ENCODE assay signal across 8 cellular contexts in genomic region chr19:35740108-35740422, GRCh38. TPM values are rescaled to one million over a fixed set of nuclear protein-coding genes. Genes with fewer than 3 reads are reported as not detected.
A peak's percentile ranks its signal among the peaks of the same experiment; 100 is the strongest.
DNase-seq lines count a peak whose midpoint lies in the region; ATAC-seq, FAIRE-seq and TF ChIP-seq lines count a peak whose summit lies in the region.

No MANE protein-coding gene starts in this region.

- H2BK12ac ChIP-seq in H1 (ENCODE audit: low read depth, low read length) = no peak overlapping the region
- H2BK12ac ChIP-seq in trophoblast cell (ENCODE audit: low read length) = no peak overlapping the region

- peak overlapping the region in 3 of 4 experiments; percentile 29 to 52 (median 31); a peak in 6 of 7 replicates for H3K9ac ChIP-seq in H1 (replicated peaks in 1 of 4; ENCODE audit: extremely low read depth in 1 of 4, low read depth in 3 of 4, low read length in 3 of 4)
- peak overlapping the region; percentile 74 for H3K9ac ChIP-seq in trophoblast cell (ENCODE audit: low read length)

- H3K9me3 ChIP-seq in H1 (ENCODE audit: insufficient read depth in 2 of 2, low read depth in 1 of 2, low read length in 1 of 2) (no peaks in the 10 kb centered on the region), trophoblast cell (ENCODE audit: insufficient read depth, low read depth, low read length) (peaks cover 3% of the 10 kb centered on the region)

- H3K4me1 ChIP-seq in H1 (replicated peaks in 1 of 4; ENCODE audit: control insufficient read depth in 3 of 4, insufficient read depth in 4 of 4, low read length in 3 of 4) (peaks cover 0 to 6% (median 3%) of the 10 kb centered on the region in 4 experiments; a peak in 3 of 7 replicates), trophoblast cell (ENCODE audit: control insufficient read depth in 1 of 2, insufficient read depth in 2 of 2, low read length in 2 of 2) (peaks cover 9 to 12% of the 10 kb centered on the region in 2 experiments)

- H3K56ac ChIP-seq in H1 (replicated peaks; ENCODE audit: insufficient read length, low read depth, low read length) = no peak overlapping the region

- H3K27ac ChIP-seq in H1 (ENCODE audit: low read depth, low read length) (no peak overlapping the region), trophoblast cell (ENCODE audit: low read depth, low read length) (peak overlapping the region; percentile 44)

- peaks cover 52% of the 10 kb centered on the region for H3K36me3 Mint-ChIP-seq in activated CD4-positive, alpha-beta T cell treated with anti-CD3 and anti-CD28 coated beads for 36 hours (ENCODE audit: low read depth)

- H3K79me1 ChIP-seq in H1 (ENCODE audit: low read depth, low read length) (no peaks in the 10 kb centered on the region; the same call in 1 of the 2 replicates), trophoblast cell (ENCODE audit: low read length) (peaks cover 2% of the 10 kb centered on the region)

- H3K4me3 Mint-ChIP-seq in activated CD4-positive, alpha-beta T cell treated with anti-CD3 and anti-CD28 coated beads for 36 hours = peak overlapping the region; percentile 82

- H3K14ac ChIP-seq in H1 (ENCODE audit: insufficient read length) (no peak overlapping the region), trophoblast cell (ENCODE audit: low read length) (no peak overlapping the region)

- no peak for TF ChIP-seq EP300 in H1 (IDR thresholded peaks at IDR 0.05; ENCODE audit: borderline replicate concordance in 1 of 2, low read depth in 2 of 2, low read length in 2 of 2)

- no peak overlapping the region for H3K27ac Mint-ChIP-seq in activated CD4-positive, alpha-beta T cell treated with anti-CD3 and anti-CD28 coated beads for 36 hours

- H3K36me3 ChIP-seq in H1 (ENCODE audit: control insufficient read depth in 2 of 4, insufficient read depth in 4 of 4, low read length in 3 of 4) (peaks cover 11 to 21% (median 17%) of the 10 kb centered on the region in 4 experiments; a peak in 6 of 8 replicates), trophoblast cell (ENCODE audit: control insufficient read depth in 1 of 2, insufficient read depth in 2 of 2, low read length in 2 of 2) (peaks cover 38 to 40% of the 10 kb centered on the region in 2 experiments)

- peaks cover 0 to 9% of the 10 kb centered on the region in 2 experiments for H4K20me1 ChIP-seq in H1 (replicated peaks in 1 of 2; ENCODE audit: control insufficient read depth in 1 of 2, insufficient read depth in 2 of 2, low read length in 2 of 2)

- no peak overlapping the region for H4K91ac ChIP-seq in H1 (replicated peaks; ENCODE audit: insufficient read length, low read length)
- H4K91ac ChIP-seq in trophoblast cell (ENCODE audit: low read depth, low read length) = no peak overlapping the region

- H3K4me1 Mint-ChIP-seq in activated CD4-positive, alpha-beta T cell treated with anti-CD3 and anti-CD28 coated beads for 36 hours = peaks cover 26% of the 10 kb centered on the region

- DNase-seq in activated CD4-positive, alpha-beta T cell treated with anti-CD3 and anti-CD28 coated beads for 36 hours = no peak
- DNase-seq in activated CD4-positive, alpha-beta T cell treated with anti-CD3 and anti-CD28 coated beads, Interleukin-2, amount 50 U/mL, for 1 hour = no peak
- DNase-seq in LNCaP clone FGC (ENCODE audit: low read depth) (no peak), H1 (ENCODE audit: low read depth in 1 of 2, low spot score in 2 of 2) (no peak), trophoblast cell (no peak), NCI-H1048 (lab: John Stamatoyannopoulos, UW) (no peak), NCI-H748 treated with DMSO at 0.1 percent for 48 hours (lab: John Stamatoyannopoulos, UW) (no peak)
- DNase-seq in stimulated activated CD4-positive, alpha-beta T cell treated with anti-CD3 and anti-CD28 coated beads, Interleukin-4, amount 100 ng/mL, for 24 hours = no peak

- ATAC-seq in activated CD4-positive, alpha-beta T cell treated with anti-CD3 and anti-CD28 coated beads for 36 hours = peak; percentile 1

- H3K4ac ChIP-seq in H1 (replicated peaks; ENCODE audit: insufficient read length, low read depth, low read length) = no peak overlapping the region
- H3K4ac ChIP-seq in trophoblast cell (ENCODE audit: low read depth, low read length) = no peak overlapping the region

- H3K79me2 ChIP-seq in H1 (ENCODE audit: control insufficient read depth in 1 of 2, insufficient read depth in 2 of 2, low read length in 2 of 2) (no peaks in the 10 kb centered on the region), trophoblast cell (ENCODE audit: control insufficient read depth, insufficient read depth, low read length, poor library complexity) (no peaks in the 10 kb centered on the region)

- CTCF ChIA-PET in activated CD4-positive, alpha-beta T cell treated with anti-CD3 and anti-CD28 coated beads for 36 hours (lab: Charles Lee) = interaction anchor here (0.6 to 2.2 kb wide), 8 partner anchors 9 to 274 kb away, joined by 3 to 14 read pairs (median 3); partner anchors contain the start of genes ALKBH6 and HAUS5
- CTCF ChIA-PET in H1 (lab: Charles Lee; ENCODE audit: partially characterized antibody) = interaction anchor here (0.7 to 8.9 kb wide), 11 partner anchors 10 to 138 kb away, joined by 3 to 80 read pairs (median 4); no protein-coding TSS in a partner anchor

- no peak for TF ChIP-seq CTCF in LNCaP clone FGC (IDR thresholded peaks at IDR 0.05; ENCODE audit: control insufficient read depth, extremely low read depth, insufficient read depth)
- TF ChIP-seq CTCF in H1 (IDR thresholded peaks at IDR 0.05; ENCODE audit: control extremely low read depth in 1 of 3, insufficient read depth in 1 of 3, low read depth in 1 of 3, low read length in 3 of 3) = no peak

- peaks cover 14% of the 10 kb centered on the region; the same call in 1 of the 2 replicates for H3K23me2 ChIP-seq in H1 (ENCODE audit: low read depth, low read length)

- no peak overlapping the region for H2BK120ac ChIP-seq in H1 (replicated peaks; ENCODE audit: low read depth, low read length)
- H2BK120ac ChIP-seq in trophoblast cell (ENCODE audit: insufficient read depth, low read length, poor library complexity) = no peak overlapping the region

- intact Hi-C loops in activated CD4-positive, alpha-beta T cell treated with anti-CD3 and anti-CD28 coated beads for 36 hours (cut with DNase I, micrococcal nuclease) = loop anchor here (1.0 to 10.0 kb wide), 14 partner anchors 18 to 595 kb away; partner anchors contain the start of genes APLP1 (in 1 of the 2), ARHGAP33 (in 1 of the 2), ETV2 (in 1 of the 2) and FXYD7 (in 1 of the 2)

- no peak for TF ChIP-seq RAD21 in H1 (IDR thresholded peaks at IDR 0.05 in 1 of 2, conservative IDR thresholded peaks at IDR 0.05 in 1 of 2; ENCODE audit: low read depth in 2 of 2, low read length in 2 of 2)

- H2BK15ac ChIP-seq in H1 (ENCODE audit: low read length) = no peak overlapping the region

- POLR2A ChIA-PET in activated CD4-positive, alpha-beta T cell treated with anti-CD3 and anti-CD28 coated beads for 36 hours (lab: Charles Lee) = interaction anchor here (0.6 to 1.3 kb wide), 8 partner anchors 10 to 50 kb away, joined by 3 to 6 read pairs (median 4); no protein-coding TSS in a partner anchor
- POLR2A ChIA-PET in H1 (lab: Charles Lee; ENCODE audit: partially characterized antibody) = interaction anchor here (0.6 to 7.6 kb wide), 23 partner anchors 8 to 245 kb away, joined by 3 to 54 read pairs (median 4); partner anchors contain the start of genes APLP1, COX6B1, HSPB6 and LIN37

- H3K27me3 Mint-ChIP-seq in activated CD4-positive, alpha-beta T cell treated with anti-CD3 and anti-CD28 coated beads for 36 hours = no peaks in the 10 kb centered on the region

- H3K18ac ChIP-seq in H1 (ENCODE audit: extremely low read depth, low read length) (peak overlapping the region; percentile 83), trophoblast cell (ENCODE audit: low read length) (no peak overlapping the region)

- 4% methylated on average over 14 of the region's 16 CpGs; no CpG with 5 or more reads in 1 of the 2 experiments for WGBS in H1 (ENCODE audit: extremely low coverage in 1 of 2, insufficient coverage in 1 of 2, insufficient read length in 1 of 2, insufficient replicate concordance in 2 of 2, low coverage in 1 of 2, low lambda C conversion rate in 2 of 2, missing lambda C conversion rate in 1 of 2), 2 experiments
- no CpG with 5 or more reads among the region's 16 CpGs for WGBS in trophoblast cell (ENCODE audit: extremely low coverage, insufficient coverage, insufficient read length)

- H3K4me3 ChIP-seq in LNCaP clone FGC (ENCODE audit: low read depth, low read length) (peak overlapping the region; percentile 67), H1 (ENCODE audit: extremely low read depth in 1 of 4, insufficient read depth in 2 of 4, low read depth in 3 of 4, low read length in 4 of 4) (peak overlapping the region; percentile 72 to 86 (median 78)), trophoblast cell (ENCODE audit: low read depth, low read length) (peak overlapping the region; percentile 74)

- H2AFZ ChIP-seq in H1 (ENCODE audit: low read length) (peak overlapping the region; percentile 26; the same call in 1 of the 2 replicates), trophoblast cell (ENCODE audit: insufficient read depth, low read length, poor library complexity) (peak overlapping the region; percentile 18)

- H4K8ac ChIP-seq in H1 (ENCODE audit: extremely low read depth, insufficient read depth, low read length) (no peak overlapping the region), trophoblast cell (ENCODE audit: low read depth, low read length) (no peak overlapping the region)

- H3K27me3 ChIP-seq in H1 (replicated peaks in 1 of 4; ENCODE audit: control insufficient read depth in 3 of 4, extremely low read depth in 1 of 4, insufficient read depth in 3 of 4, low read length in 3 of 4) (no peaks in the 10 kb centered on the region), trophoblast cell (ENCODE audit: insufficient read depth, low read length) (no peaks in the 10 kb centered on the region)

- H3K4me2 ChIP-seq in H1 (ENCODE audit: insufficient read depth in 1 of 2, low read depth in 2 of 2, low read length in 2 of 2) (peak overlapping the region; percentile 70 to 78), trophoblast cell (ENCODE audit: low read length) (peak overlapping the region; percentile 95)

- no peak overlapping the region for H4K5ac ChIP-seq in H1 (ENCODE audit: insufficient read length, low read depth, low read length)

- FAIRE-seq in H1 (lab: Jason Lieb, UNC) = no peak

- H2BK5ac ChIP-seq in H1 (ENCODE audit: low read depth, low read length) = no peak overlapping the region; the same call in 1 of the 2 replicates
- no peak overlapping the region for H2BK5ac ChIP-seq in trophoblast cell (ENCODE audit: low read depth, low read length, poor library complexity)

- TF ChIP-seq POLR2A in H1 (IDR thresholded peaks at IDR 0.05; ENCODE audit: control extremely low read depth in 1 of 2, low read depth in 2 of 2, low read length in 2 of 2) = peak in 1 of 2 experiments; percentile 19; a peak in 1 of 3 replicates

- no peak overlapping the region for H4K12ac ChIP-seq in trophoblast cell (ENCODE audit: low read depth, low read length)

- H3K9me3 Mint-ChIP-seq in activated CD4-positive, alpha-beta T cell treated with anti-CD3 and anti-CD28 coated beads for 36 hours (ENCODE audit: low read depth) = no peaks in the 10 kb centered on the region

- no peak overlapping the region for H2BK20ac ChIP-seq in H1 (ENCODE audit: low read length)

- no peak overlapping the region for H3K23ac ChIP-seq in H1 (ENCODE audit: insufficient read length)
- no peak overlapping the region for H3K23ac ChIP-seq in trophoblast cell (ENCODE audit: low read length)

- H2AK5ac ChIP-seq in H1 (ENCODE audit: low read depth, low read length) (no peak overlapping the region), trophoblast cell (ENCODE audit: low read length) (no peak overlapping the region)

RNA-seq across cellular contexts. Expression of gene IGFLR1, which starts 2.2 kb away (rescaled TPM):
- total RNA-seq in activated CD4-positive, alpha-beta T cell treated with anti-CD3 and anti-CD28 coated beads for 36 hours = 10 to 100 TPM; 71.4 to 80.2 TPM
- total RNA-seq in H1 (2021; fragmentation: NEBNext Ultra II Directional; extraction: Animal tissue kit (Norgen Biotek cat#: 25700)) = 8.4 and 12.2 TPM in 2 replicates
- polyA plus RNA-seq in H1 (2011; rRNA removed) = 28.9 and 40.3 TPM in 2 replicates
- 18.4 TPM for polyA plus RNA-seq in H1 (2011; cell fraction: cytosol; rRNA removed)
- 21.5 TPM for polyA plus RNA-seq in H1 (2011; cell fraction: nucleus; rRNA removed)
- 8.9 to 15.1 TPM (median 14.9 TPM) in 4 replicates for polyA plus RNA-seq in H1 (2012, experiment 1 of 2)
- 22.9 TPM for polyA plus RNA-seq in H1 (2012, experiment 2 of 2)
- 8.9 TPM for polyA plus RNA-seq in H1 (2013, experiment 1 of 2)
- polyA plus RNA-seq in H1 (2013, experiment 2 of 2) = 9.4 TPM
- 3.0 and 5.6 TPM in 2 replicates for polyA minus RNA-seq in H1 (2011; rRNA and poly(A)+ RNA removed)
- 9.5 TPM for polyA minus RNA-seq in H1 (2011; cell fraction: cytosol; rRNA and poly(A)+ RNA removed)
- polyA minus RNA-seq in H1 (2011; cell fraction: nucleus; rRNA and poly(A)+ RNA removed) = 8.9 TPM
- polyA plus RNA-seq in trophoblast cell (2013) = 4.2 and 5.3 TPM in 2 replicates

RNA-seq across cellular contexts. Expression of gene U2AF1L4, which starts 5.2 kb away (rescaled TPM):
- 10 to 100 TPM; 31.6 to 37.5 TPM for total RNA-seq in activated CD4-positive, alpha-beta T cell treated with anti-CD3 and anti-CD28 coated beads for 36 hours
- 15.1 and 18.5 TPM in 2 replicates for total RNA-seq in H1 (2021; fragmentation: NEBNext Ultra II Directional; extraction: Animal tissue kit (Norgen Biotek cat#: 25700))
- polyA plus RNA-seq in H1 (2011; rRNA removed) = 32.7 TPM in 2 replicates
- 24.5 TPM for polyA plus RNA-seq in H1 (2011; cell fraction: cytosol; rRNA removed)
- 39.3 TPM for polyA plus RNA-seq in H1 (2011; cell fraction: nucleus; rRNA removed)
- 21.7 to 23.2 TPM (median 22.7 TPM) in 4 replicates for polyA plus RNA-seq in H1 (2012, experiment 1 of 2)
- 26.5 TPM for polyA plus RNA-seq in H1 (2012, experiment 2 of 2)
- polyA plus RNA-seq in H1 (2013, experiment 1 of 2) = 17.4 TPM
- polyA plus RNA-seq in H1 (2013, experiment 2 of 2) = 17.0 TPM
- 8.2 and 12.0 TPM in 2 replicates for polyA minus RNA-seq in H1 (2011; rRNA and poly(A)+ RNA removed)
- 7.4 TPM for polyA minus RNA-seq in H1 (2011; cell fraction: cytosol; rRNA and poly(A)+ RNA removed)
- 11.6 TPM for polyA minus RNA-seq in H1 (2011; cell fraction: nucleus; rRNA and poly(A)+ RNA removed)
- polyA plus RNA-seq in trophoblast cell (2013) = 12.1 and 12.4 TPM in 2 replicates

RNA-seq across cellular contexts. Expression of gene PSENEN, which starts 5.4 kb away (rescaled TPM):
- 10 to 100 TPM; 36.0 to 37.9 TPM for total RNA-seq in activated CD4-positive, alpha-beta T cell treated with anti-CD3 and anti-CD28 coated beads for 36 hours
- total RNA-seq in H1 (2021; fragmentation: NEBNext Ultra II Directional; extraction: Animal tissue kit (Norgen Biotek cat#: 25700)) = 75.3 and 80.2 TPM in 2 replicates
- polyA plus RNA-seq in H1 (2011; rRNA removed) = 66.7 and 73.9 TPM in 2 replicates
- polyA plus RNA-seq in H1 (2011; cell fraction: cytosol; rRNA removed) = 38.4 TPM
- 68.8 TPM for polyA plus RNA-seq in H1 (2011; cell fraction: nucleus; rRNA removed)
- polyA plus RNA-seq in H1 (2012, experiment 1 of 2) = 64.8 to 80.3 TPM (median 70.7 TPM) in 4 replicates
- 71.3 TPM for polyA plus RNA-seq in H1 (2012, experiment 2 of 2)
- 143 TPM for polyA plus RNA-seq in H1 (2013, experiment 1 of 2)
- polyA plus RNA-seq in H1 (2013, experiment 2 of 2) = 164 TPM
- polyA minus RNA-seq in H1 (2011; rRNA and poly(A)+ RNA removed) = 38.7 and 46.2 TPM in 2 replicates
- 25.5 TPM for polyA minus RNA-seq in H1 (2011; cell fraction: cytosol; rRNA and poly(A)+ RNA removed)
- polyA minus RNA-seq in H1 (2011; cell fraction: nucleus; rRNA and poly(A)+ RNA removed) = 17.1 TPM
- 119 and 123 TPM in 2 replicates for polyA plus RNA-seq in trophoblast cell (2013)

RNA-seq across cellular contexts. Expression of gene LIN37, which starts 8.3 kb away (rescaled TPM):
- 10 to 100 TPM in 1 of 2 experiments, 1 to 10 TPM in 1; 8.4 to 12.7 TPM for total RNA-seq in activated CD4-positive, alpha-beta T cell treated with anti-CD3 and anti-CD28 coated beads for 36 hours
- 2.9 and 3.8 TPM in 2 replicates for total RNA-seq in H1 (2021; fragmentation: NEBNext Ultra II Directional; extraction: Animal tissue kit (Norgen Biotek cat#: 25700))
- polyA plus RNA-seq in H1 (2011; rRNA removed) = 8.5 and 9.8 TPM in 2 replicates
- 3.8 TPM for polyA plus RNA-seq in H1 (2011; cell fraction: cytosol; rRNA removed)
- 9.2 TPM for polyA plus RNA-seq in H1 (2011; cell fraction: nucleus; rRNA removed)
- 5.4 to 8.1 TPM (median 6.1 TPM) in 4 replicates for polyA plus RNA-seq in H1 (2012, experiment 1 of 2)
- polyA plus RNA-seq in H1 (2012, experiment 2 of 2) = 11.4 TPM
- polyA plus RNA-seq in H1 (2013, experiment 1 of 2) = 3.7 TPM
- polyA plus RNA-seq in H1 (2013, experiment 2 of 2) = 3.0 TPM
- 3.7 and 4.2 TPM in 2 replicates for polyA minus RNA-seq in H1 (2011; rRNA and poly(A)+ RNA removed)
- polyA minus RNA-seq in H1 (2011; cell fraction: cytosol; rRNA and poly(A)+ RNA removed) = 8.3 TPM
- 2.6 TPM for polyA minus RNA-seq in H1 (2011; cell fraction: nucleus; rRNA and poly(A)+ RNA removed)
- polyA plus RNA-seq in trophoblast cell (2013) = 32.8 and 34.2 TPM in 2 replicates

RNA-seq across cellular contexts. Expression of gene HSPB6, which starts 16.8 kb away (rescaled TPM):
- total RNA-seq in activated CD4-positive, alpha-beta T cell treated with anti-CD3 and anti-CD28 coated beads for 36 hours = under 1 TPM; 0.53 to 0.93 TPM
- total RNA-seq in H1 (2021; fragmentation: NEBNext Ultra II Directional; extraction: Animal tissue kit (Norgen Biotek cat#: 25700)) = 0.44 TPM in 1 of 2 replicates, not detected in the other
- 0.91 and 1.6 TPM in 2 replicates for polyA plus RNA-seq in H1 (2011; rRNA removed)
- polyA plus RNA-seq in H1 (2011; cell fraction: cytosol; rRNA removed) = 0.69 TPM
- polyA plus RNA-seq in H1 (2011; cell fraction: nucleus; rRNA removed) = 1.1 TPM
- 2.2 to 2.9 TPM (median 2.2 TPM) in 4 replicates for polyA plus RNA-seq in H1 (2012, experiment 1 of 2)
- polyA plus RNA-seq in H1 (2012, experiment 2 of 2) = 2.1 TPM
- polyA plus RNA-seq in H1 (2013, experiment 1 of 2) = 1.6 TPM
- 1.3 TPM for polyA plus RNA-seq in H1 (2013, experiment 2 of 2)
- 0.27 and 0.50 TPM in 2 replicates for polyA minus RNA-seq in H1 (2011; rRNA and poly(A)+ RNA removed)
- 1.5 TPM for polyA minus RNA-seq in H1 (2011; cell fraction: cytosol; rRNA and poly(A)+ RNA removed)
- polyA minus RNA-seq in H1 (2011; cell fraction: nucleus; rRNA and poly(A)+ RNA removed) = 2.1 TPM
- 6.1 and 6.9 TPM in 2 replicates for polyA plus RNA-seq in trophoblast cell (2013)
